Comparison of ENCODE assay signal across 36 cellular contexts in the genomic region with DNA sequence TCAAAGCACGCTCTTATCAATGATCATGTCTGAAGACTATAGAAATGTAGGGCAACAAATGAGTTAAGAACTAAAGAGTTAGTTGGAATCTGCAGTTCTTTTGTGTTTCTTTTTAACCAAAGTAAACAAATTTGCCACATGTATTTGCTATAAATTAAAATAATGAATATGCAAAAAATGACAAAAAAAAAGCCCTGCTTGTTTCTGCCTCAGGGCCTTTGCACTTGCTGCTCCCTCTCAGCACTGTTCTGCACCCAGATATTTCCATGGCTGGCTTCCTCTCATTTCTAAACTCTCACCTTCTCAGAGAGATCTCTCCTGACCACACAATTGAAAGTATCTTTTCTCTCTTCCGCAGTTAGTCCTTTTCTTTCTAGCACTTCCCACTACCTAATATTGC.
"Had no signal": no experiment of that assay in that cellular context is flagged by ENCODE, and none has a peak within 500 bp of the region (broad histone marks: within the 10 kb centered on the region; RNA-seq: fewer than 3 reads in every experiment).

No MANE protein-coding gene starts in this region.

- H3K9me3 ChIP-seq: MG63 had no signal

- DNase-seq: Karpas-422, Kasumi-1, MG63, MM.1S, MV-4-11, NCI-H1048, NCI-H1092, NCI-H1092 treated with DMSO at 0.1 percent for 48 hours, NCI-H1105, NCI-H1105 treated with DMSO at 0.1 percent for 48 hours, NCI-H1417, NCI-H1417 treated with DMSO at 0.1 percent for 48 hours, NCI-H1436, NCI-H1436 treated with DMSO at 0.1 percent for 48 hours, NCI-H146, NCI-H1694, NCI-H1694 treated with DMSO at 0.1 percent for 48 hours, NCI-H187, NCI-H187 treated with DMSO at 0.1 percent for 48 hours, NCI-H1930, NCI-H2029, NCI-H2029 treated with DMSO at 0.1 percent for 48 hours, NCI-H2081, NCI-H2081 treated with DMSO at 0.1 percent for 48 hours, NCI-H2107, NCI-H2171, NCI-H2171 treated with DMSO at 0.1 percent for 48 hours, NCI-H2227 treated with DMSO at 0.1 percent for 48 hours, NCI-H226, NCI-H345, NCI-H446, NCI-H446 treated with DMSO at 0.1 percent for 48 hours, NCI-H510A, NCI-H510A treated with DMSO at 0.1 percent for 48 hours, NCI-H524, NCI-H524 treated with DMSO at 0.1 percent for 48 hours had no signal

- H3K27me3 ChIP-seq: MG63 had no signal

- H3K36me3 ChIP-seq: MG63 had no signal

- H3K4me3 ChIP-seq: MG63 had no signal
